18 cellular contexts compared by ENCODE assay signal in the genomic region with DNA sequence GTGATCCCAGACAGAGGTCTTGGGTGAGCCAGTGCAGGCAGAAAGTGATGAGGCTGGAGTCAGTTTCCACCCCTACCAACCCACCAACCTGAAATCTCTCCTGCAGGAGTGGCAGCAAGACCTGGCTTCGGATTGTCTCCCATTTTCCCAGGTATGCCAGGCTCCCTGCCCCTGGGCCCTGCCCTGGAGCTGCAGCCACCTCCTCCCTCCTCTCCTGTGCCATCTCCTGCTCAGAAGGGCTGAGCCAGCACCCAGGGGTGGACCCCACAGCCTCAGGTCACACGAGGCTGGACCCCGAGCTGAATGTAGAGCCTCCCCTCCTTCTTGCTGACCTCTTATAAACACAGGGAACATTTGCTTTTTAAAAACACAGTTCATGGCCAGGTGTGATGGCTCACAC. TPM values are rescaled to one million over a fixed set of nuclear protein-coding genes. Genes with fewer than 3 reads are reported as not detected.
DNase-seq lines count a peak whose midpoint lies in the region; ATAC-seq and TF ChIP-seq lines count a peak whose summit lies in the region.
"Had no signal": no experiment of that assay in that cellular context is flagged by ENCODE, and none has a peak within 500 bp of the region (broad histone marks: within the 10 kb centered on the region; RNA-seq: fewer than 3 reads in every experiment).

No MANE protein-coding gene starts in this region.

- TF ChIP-seq CTCF in ascending aorta (IDR thresholded peaks at IDR 0.05) (no peak), lower lobe of right lung (IDR thresholded peaks at IDR 0.05) (no peak)

- intact Hi-C loops in ascending aorta (cut with DNase I): loop anchor here (5.0 kb wide), 1 partner anchor 326 kb away; no protein-coding TSS in a partner anchor
- intact Hi-C loops in lower lobe of right lung (cut with DNase I): no loop called here
- intact Hi-C loops in posterior vena cava (cut with DNase I): loop anchor here in 1 of 2 donors (10.0 kb wide), 1 partner anchor 328 kb away; no protein-coding TSS in a partner anchor
- intact Hi-C loops in left colon (cut with DNase I, micrococcal nuclease): no loop called here
- intact Hi-C loops in head of caudate nucleus (cut with DNase I): loop anchor here (5.0 kb wide), 2 partner anchors 106 to 336 kb away; a partner anchor contains a TSS

- H3K9me3 ChIP-seq in ascending aorta (no peaks in the 10 kb centered on the region), lower lobe of right lung (no peaks in the 10 kb centered on the region)
- H3K9me3 ChIP-seq: A549, Caco-2, HAP-1 had no signal

- H3K27ac ChIP-seq in ascending aorta (peak overlapping the region; percentile 3 to 60), lower lobe of right lung (no peak overlapping the region)
- H3K27ac ChIP-seq: 22Rv1, A549, C4-2B had no signal

- H3K27me3 ChIP-seq in ascending aorta: no peaks in the 10 kb centered on the region
- no peaks in the 10 kb centered on the region for H3K27me3 ChIP-seq in lower lobe of right lung (ENCODE audit: low read depth)

- DNase-seq in GM03348 (ENCODE audit: low spot score): peak; percentile 1
- no peak for DNase-seq in ascending aorta (ENCODE audit: low spot score in 2 of 2)
- peak; percentile 38 for DNase-seq in lower lobe of right lung
- peak; percentile 70 for DNase-seq in posterior vena cava (ENCODE audit: low spot score)
- no peak for DNase-seq in left colon
- no peak for DNase-seq in head of caudate nucleus
- DNase-seq in DMS79 treated with DMSO at 0.1 percent for 48 hours (lab: John Stamatoyannopoulos, UW): no peak
- no peak for DNase-seq in kidney tubule cell (ENCODE audit: low spot score)
- DNase-seq: AML-193; Caco-2; CD4-positive, alpha-beta T cell; GDM1; GOT3 had no signal

- H3K4me1 ChIP-seq in ascending aorta (peaks cover 0 to 4% of the 10 kb centered on the region in 2 donors), lower lobe of right lung (peaks cover 12% of the 10 kb centered on the region)
- H3K4me1 ChIP-seq: Caco-2, HAP-1 had no signal

- ATAC-seq in lower lobe of right lung (no peak), left colon (no peak)
- ATAC-seq: A549, HepG2 had no signal

- peaks cover 55 to 67% of the 10 kb centered on the region in 2 donors for H3K36me3 ChIP-seq in ascending aorta
- peaks cover 42% of the 10 kb centered on the region for H3K36me3 ChIP-seq in lower lobe of right lung
- H3K36me3 ChIP-seq: HAP-1 had no signal

- no peak overlapping the region for H3K4me3 ChIP-seq in ascending aorta
- H3K4me3 ChIP-seq in lower lobe of right lung: no peak overlapping the region
- H3K4me3 ChIP-seq: A549, HAP-1 had no signal

RNA-seq across cellular contexts. Expression of a gene that starts 17.0 kb away (rescaled TPM):
- total RNA-seq in ascending aorta (30.0 TPM), lower lobe of right lung (48.6 TPM), posterior vena cava (10 to 100 TPM; 19.4 to 22.3 TPM), left colon (10 to 100 TPM; 12.2 to 14.3 TPM)

RNA-seq across cellular contexts. Expression of a gene that starts 38.7 kb away (rescaled TPM):
- total RNA-seq in ascending aorta (395 TPM), lower lobe of right lung (83.3 TPM), posterior vena cava (100 to 1,000 TPM; 354 to 999 TPM), left colon (10 to 100 TPM; 10.3 to 15.0 TPM)
- total RNA-seq: Caco-2; CD4-positive, alpha-beta T cell had no signal

Comparison
In these comparisons a context has a peak if more than half of its experiments do, and no peak if none do; other contexts are left out.
1. DNase-seq: peak in GM03348 (single experiment), lower lobe of right lung (single experiment) and posterior vena cava (single experiment); none in ascending aorta (0 of 2), left colon (0 of 2), head of caudate nucleus (0 of 42), DMS79 treated with DMSO at 0.1 percent for 48 hours (single experiment) and kidney tubule cell (single experiment).
2. intact Hi-C loops: an anchor here in ascending aorta (5.0 kb wide) and head of caudate nucleus (5.0 kb wide); none called in lower lobe of right lung and left colon.